In genomic region chr17:74408262-74408661, GRCh38 we compare ENCODE assay signal across 1 cellular context.
TF ChIP-seq lines count a peak whose summit lies in the region.

No MANE protein-coding gene starts in this region.

TF ChIP-seq in GM12878, 131 proteins besides CTCF, POLR2A, EP300 and RAD21:
- TF ChIP-seq SMC3 (IDR thresholded peaks at IDR 0.05; ENCODE audit: borderline replicate concordance, low read length): peak; percentile 24; the same call in 1 of the 2 replicates
- TF ChIP-seq ZNF384 (IDR thresholded peaks at IDR 0.05; ENCODE audit: borderline replicate concordance, low read depth, low read length): peak; percentile 38; the same call in 1 of the 2 replicates
- no peak for TF ChIP-seq ZSCAN29 (IDR thresholded peaks at IDR 0.05)
- TF ChIP-seq SREBF1 (IDR thresholded peaks at IDR 0.05; ENCODE audit: low read length): no peak
